In the genomic region with DNA sequence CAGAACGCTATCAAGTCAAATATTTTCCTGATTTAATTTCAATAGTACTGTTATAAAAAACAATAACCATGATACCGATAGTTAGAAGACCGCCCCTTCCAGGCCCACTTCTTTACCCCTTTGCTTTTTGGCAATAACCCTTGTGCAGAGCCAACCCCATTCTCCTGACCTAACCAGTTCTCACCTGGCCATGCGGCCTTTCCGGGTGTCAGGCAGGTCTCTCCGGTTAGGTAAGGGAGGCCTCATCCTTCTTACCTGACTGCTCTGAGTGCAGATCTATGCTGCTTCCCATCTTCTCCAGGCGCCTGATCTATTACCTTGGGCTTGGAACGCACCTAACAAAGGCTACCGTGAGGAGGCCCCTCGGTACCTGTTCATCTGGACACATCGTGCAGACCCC, we compare ENCODE assay signal across 19 cellular contexts. TPM values are rescaled to one million over a fixed set of nuclear protein-coding genes. Genes with fewer than 3 reads are reported as not detected.
DNase-seq lines count a peak whose midpoint lies in the region; ATAC-seq and TF ChIP-seq lines count a peak whose summit lies in the region.
"Had no signal": no experiment of that assay in that cellular context is flagged by ENCODE, and none has a peak within 500 bp of the region (broad histone marks: within the 10 kb centered on the region; RNA-seq: fewer than 3 reads in every experiment).

No MANE protein-coding gene starts in this region.

- H3K36me3 ChIP-seq in heart right ventricle, result no peaks in the 10 kb centered on the region
- H3K36me3 ChIP-seq in esophagus muscularis mucosa, result no peaks in the 10 kb centered on the region
- H3K36me3 ChIP-seq in muscle layer of duodenum (ENCODE audit: control insufficient read depth in 1 of 2, insufficient read depth in 2 of 2, low read length in 2 of 2), result no peaks in the 10 kb centered on the region
- no peaks in the 10 kb centered on the region for H3K36me3 ChIP-seq in uterus
- H3K36me3 ChIP-seq: thoracic aorta had no signal

- CTCF ChIA-PET in activated CD4-positive, alpha-beta memory T cell treated with anti-CD3 and anti-CD28 coated beads, Interleukin-2, amount 10 ng/mL, durations not matched to agents 7 days and 5 days (lab: Charles Lee), result no interaction called here

- DNase-seq in heart right ventricle (no peak), cardiac septum (ENCODE audit: low spot score) (no peak), esophagus muscularis mucosa (ENCODE audit: extremely low spot score) (no peak), uterus (no peak), NCI-H187 (lab: John Stamatoyannopoulos, UW) (no peak)
- no peak for DNase-seq in effector memory CD8-positive, alpha-beta T cell
- no peak for DNase-seq in activated CD4-positive, alpha-beta memory T cell treated with anti-CD3 and anti-CD28 coated beads, Interleukin-2, amount 10 ng/mL, durations not matched to agents 7 days and 5 days
- DNase-seq: activated CD8-positive, alpha-beta memory T cell treated with anti-CD3 and anti-CD28 coated beads for 24 hours; CD4-positive, alpha-beta memory T cell; DMS79 treated with DMSO at 0.1 percent for 48 hours; NCI-H1105; NCI-H526 treated with DMSO at 0.1 percent for 48 hours; SIG-M5; stimulated activated CD4-positive, alpha-beta T cell treated with anti-CD3 and anti-CD28 coated beads, Interleukin-2, amount 100 ng/mL, for 48 hours; T-helper 2 cell had no signal

- H3K36me3 Mint-ChIP-seq in effector memory CD8-positive, alpha-beta T cell (ENCODE audit: insufficient read depth), result peaks cover 7% of the 10 kb centered on the region
- H3K36me3 Mint-ChIP-seq in activated CD4-positive, alpha-beta memory T cell treated with anti-CD3 and anti-CD28 coated beads, Interleukin-2, amount 10 ng/mL, durations not matched to agents 7 days and 5 days (ENCODE audit: low read depth), result no peaks in the 10 kb centered on the region

- H3K27me3 ChIP-seq in heart right ventricle (no peaks in the 10 kb centered on the region), esophagus muscularis mucosa (no peaks in the 10 kb centered on the region), muscle layer of duodenum (ENCODE audit: low read depth, low read length) (no peaks in the 10 kb centered on the region), uterus (no peaks in the 10 kb centered on the region)

- intact Hi-C loops in heart right ventricle (cut with DNase I) (no loop called here), cardiac septum (cut with DNase I) (no loop called here), esophagus muscularis mucosa (cut with DNase I) (no loop called here), uterus (cut with DNase I; ENCODE audit: low total_unique reads) (no loop called here)

- peak overlapping the region in 9 of 10 donors; percentile 64 to 87 (median 81) for H3K27ac ChIP-seq in heart right ventricle
- peak overlapping the region; percentile 81 to 85 (median 82) for H3K27ac ChIP-seq in esophagus muscularis mucosa (replicated peaks in 1 of 4)
- H3K27ac ChIP-seq in muscle layer of duodenum (ENCODE audit: low read length), result peak overlapping the region; percentile 90
- peak overlapping the region; percentile 73 to 83 for H3K27ac ChIP-seq in uterus

- H3K27ac Mint-ChIP-seq in effector memory CD8-positive, alpha-beta T cell, result peak overlapping the region in 1 of 2 donors; percentile 69
- no peak overlapping the region for H3K27ac Mint-ChIP-seq in activated CD4-positive, alpha-beta memory T cell treated with anti-CD3 and anti-CD28 coated beads, Interleukin-2, amount 10 ng/mL, durations not matched to agents 7 days and 5 days

- no peak for TF ChIP-seq EP300 in esophagus muscularis mucosa (IDR thresholded peaks at IDR 0.05)

- H3K9me3 ChIP-seq in heart right ventricle (no peaks in the 10 kb centered on the region), esophagus muscularis mucosa (no peaks in the 10 kb centered on the region), muscle layer of duodenum (ENCODE audit: control insufficient read depth in 1 of 2, low read length in 2 of 2) (no peaks in the 10 kb centered on the region), uterus (no peaks in the 10 kb centered on the region)
- H3K9me3 ChIP-seq: thoracic aorta had no signal

- ATAC-seq in heart right ventricle, result no peak
- ATAC-seq in effector memory CD8-positive, alpha-beta T cell (replicated peaks), result no peak
- ATAC-seq: sciatic nerve had no signal

- no peak for TF ChIP-seq POLR2A in esophagus muscularis mucosa (IDR thresholded peaks at IDR 0.05; ENCODE audit: low read depth)
- TF ChIP-seq POLR2A in uterus (IDR thresholded peaks at IDR 0.05), result no peak

- H3K27me3 Mint-ChIP-seq in effector memory CD8-positive, alpha-beta T cell, result no peaks in the 10 kb centered on the region
- no peaks in the 10 kb centered on the region for H3K27me3 Mint-ChIP-seq in activated CD4-positive, alpha-beta memory T cell treated with anti-CD3 and anti-CD28 coated beads, Interleukin-2, amount 10 ng/mL, durations not matched to agents 7 days and 5 days
- H3K27me3 Mint-ChIP-seq: CD4-positive, alpha-beta memory T cell had no signal

- H3K4me3 ChIP-seq in heart right ventricle (no peak overlapping the region), esophagus muscularis mucosa (no peak overlapping the region), muscle layer of duodenum (ENCODE audit: low read depth in 1 of 2, low read length in 2 of 2) (no peak overlapping the region), uterus (no peak overlapping the region)
- H3K4me3 ChIP-seq: K562, thoracic aorta had no signal

- WGBS in heart right ventricle, 2 donors, result 86 to 97% methylated on average over 11 of the region's 11 CpGs
- 95% methylated on average over 11 of the region's 11 CpGs for WGBS in esophagus muscularis mucosa

- no peaks in the 10 kb centered on the region for H3K9me3 Mint-ChIP-seq in effector memory CD8-positive, alpha-beta T cell
- no peaks in the 10 kb centered on the region for H3K9me3 Mint-ChIP-seq in activated CD4-positive, alpha-beta memory T cell treated with anti-CD3 and anti-CD28 coated beads, Interleukin-2, amount 10 ng/mL, durations not matched to agents 7 days and 5 days
- H3K9me3 Mint-ChIP-seq: CD4-positive, alpha-beta memory T cell had no signal

- no peak overlapping the region for H3K4me3 Mint-ChIP-seq in effector memory CD8-positive, alpha-beta T cell
- no peak overlapping the region for H3K4me3 Mint-ChIP-seq in activated CD4-positive, alpha-beta memory T cell treated with anti-CD3 and anti-CD28 coated beads, Interleukin-2, amount 10 ng/mL, durations not matched to agents 7 days and 5 days
- H3K4me3 Mint-ChIP-seq: CD4-positive, alpha-beta memory T cell had no signal

- POLR2A ChIA-PET in activated CD4-positive, alpha-beta memory T cell treated with anti-CD3 and anti-CD28 coated beads, Interleukin-2, amount 10 ng/mL, durations not matched to agents 7 days and 5 days (lab: Charles Lee), result no interaction called here

- peaks cover 55 to 99% (median 95%) of the 10 kb centered on the region in 9 donors for H3K4me1 ChIP-seq in heart right ventricle
- H3K4me1 ChIP-seq in esophagus muscularis mucosa, result peaks cover 100% of the 10 kb centered on the region in 4 donors
- H3K4me1 ChIP-seq in muscle layer of duodenum (ENCODE audit: control insufficient read depth in 1 of 2, insufficient read depth in 2 of 2, low read length in 2 of 2), result peaks cover 32 to 52% of the 10 kb centered on the region in 2 donors
- peaks cover 18 to 42% of the 10 kb centered on the region in 2 donors for H3K4me1 ChIP-seq in uterus

- peaks cover 5 to 21% of the 10 kb centered on the region in 2 donors for H3K4me1 Mint-ChIP-seq in effector memory CD8-positive, alpha-beta T cell (ENCODE audit: low read depth in 2 of 2)
- H3K4me1 Mint-ChIP-seq in activated CD4-positive, alpha-beta memory T cell treated with anti-CD3 and anti-CD28 coated beads, Interleukin-2, amount 10 ng/mL, durations not matched to agents 7 days and 5 days, result peaks cover 6% of the 10 kb centered on the region

- TF ChIP-seq CTCF in heart right ventricle (IDR thresholded peaks at IDR 0.05), result no peak
- no peak for TF ChIP-seq CTCF in esophagus muscularis mucosa (IDR thresholded peaks at IDR 0.05)
- no peak for TF ChIP-seq CTCF in uterus (IDR thresholded peaks at IDR 0.05)

RNA-seq across cellular contexts. Expression of gene ZMIZ1, which starts 26.6 kb away (rescaled TPM):
- total RNA-seq in heart right ventricle, result 10 to 100 TPM; 40.4 to 61.5 (median 50.8) TPM
- polyA plus RNA-seq in heart right ventricle, result 10 to 100 TPM; 24.2 to 26.8 TPM
- total RNA-seq in cardiac septum, result 40.7 TPM
- total RNA-seq in esophagus muscularis mucosa, result 10 to 100 TPM; 48.7 to 87.2 (median 66.0) TPM
- total RNA-seq in uterus, result 100 to 1,000 TPM in 1 of 4 donors, 10 to 100 TPM in 3; 18.7 to 188 (median 36.7) TPM
- 10 to 100 TPM; 46.9 to 47.0 TPM for total RNA-seq in activated CD4-positive, alpha-beta memory T cell treated with anti-CD3 and anti-CD28 coated beads, Interleukin-2, amount 10 ng/mL, durations not matched to agents 7 days and 5 days
